ENCODE assay signal across 8 cellular contexts in the genomic region with DNA sequence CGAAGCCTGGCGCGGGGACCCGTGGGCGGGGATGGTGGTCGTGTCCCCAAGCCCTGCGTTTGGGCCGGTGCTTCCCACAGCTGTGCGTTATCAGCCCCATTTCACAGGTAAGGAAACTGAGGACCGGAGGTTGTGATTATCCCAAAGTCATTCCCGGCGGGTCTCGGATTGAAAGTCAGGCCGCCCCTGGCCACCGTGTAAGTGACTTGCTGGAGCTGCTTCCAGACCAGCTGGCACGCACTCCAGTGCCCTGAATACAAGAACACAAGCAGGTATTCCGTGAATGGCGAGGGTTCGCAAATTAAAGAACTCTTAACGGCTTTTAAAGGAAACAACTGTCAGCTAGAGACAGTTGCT. TPM values are rescaled to one million over a fixed set of nuclear protein-coding genes. Genes with fewer than 3 reads are reported as not detected.
DNase-seq lines count a peak whose midpoint lies in the region; ATAC-seq and TF ChIP-seq lines count a peak whose summit lies in the region.

No MANE protein-coding gene starts in this region.

- H3K14ac ChIP-seq in H9 (ENCODE audit: insufficient read depth, low read length), result no peak overlapping the region; the same call in 1 of the 2 replicates

- H3K79me2 ChIP-seq in H9 (ENCODE audit: insufficient read depth, low read length), result peaks cover 8% of the 10 kb centered on the region; the same call in 1 of the 2 replicates
- peaks cover 49% of the 10 kb centered on the region for H3K79me2 ChIP-seq in PC-3 (ENCODE audit: low read length)

- H4K91ac ChIP-seq in H9 (ENCODE audit: insufficient read length, low read depth, low read length), result no peak overlapping the region

- no peaks in the 10 kb centered on the region for H3K9me3 ChIP-seq in H9 (ENCODE audit: control insufficient read depth, low read depth, low read length)
- no peaks in the 10 kb centered on the region for H3K9me3 ChIP-seq in PC-3 (ENCODE audit: low read length)
- H3K9me3 ChIP-seq in muscle layer of colon (ENCODE audit: low read length), result no peaks in the 10 kb centered on the region

- H2AFZ ChIP-seq in H9 (ENCODE audit: low read length), result no peak overlapping the region
- H2AFZ ChIP-seq in PC-3 (ENCODE audit: low read length), result peak overlapping the region; percentile 75

- H3K36me3 Mint-ChIP-seq in H9 (ENCODE audit: insufficient read depth in 1 of 3, low read depth in 3 of 3), result peaks cover 0 to 16% (median 3%) of the 10 kb centered on the region in 3 experiments; a peak in 2 of 7 replicates
- peaks cover 20% of the 10 kb centered on the region for H3K36me3 Mint-ChIP-seq in effector memory CD8-positive, alpha-beta T cell (ENCODE audit: insufficient read depth)

- TF ChIP-seq CTCF in H9 (conservative IDR thresholded peaks at IDR 0.05) (no peak), PC-3 (conservative IDR thresholded peaks at IDR 0.05; ENCODE audit: low read depth, low read length) (no peak)

- no peak overlapping the region for H2AK5ac ChIP-seq in H9 (ENCODE audit: insufficient read length, low read length)

- CTCF ChIA-PET in PC-3 (lab: Charles Lee), result interaction anchor here (0.6 kb wide), 1 partner anchor 116 kb away, joined by 3 read pairs; no protein-coding TSS in a partner anchor

- H3K9me3 Mint-ChIP-seq in H9, result no peaks in the 10 kb centered on the region
- H3K9me3 Mint-ChIP-seq in effector memory CD8-positive, alpha-beta T cell, result no peaks in the 10 kb centered on the region

- H3K4me1 Mint-ChIP-seq in H9, result peaks cover 23 to 27% of the 10 kb centered on the region in 2 experiments
- H3K4me1 Mint-ChIP-seq in effector memory CD8-positive, alpha-beta T cell (ENCODE audit: low read depth in 2 of 2), result peaks cover 15 to 27% of the 10 kb centered on the region in 2 donors

- no peak overlapping the region for H2BK120ac ChIP-seq in H9 (ENCODE audit: low read depth, low read length, poor library complexity, severe bottlenecking)

- H3K27me3 ChIP-seq in H9 (ENCODE audit: insufficient read depth, low read length) (no peaks in the 10 kb centered on the region), PC-3 (ENCODE audit: low read length) (no peaks in the 10 kb centered on the region), muscle layer of colon (ENCODE audit: control insufficient read depth in 1 of 2, insufficient read depth in 2 of 2, low read length in 2 of 2) (no peaks in the 10 kb centered on the region)

- BruUV-seq in PC-3 (replicated peaks; lab: Mats Ljungman, UMichigan), result no TSS peak

- peak overlapping the region; percentile 87 to 93 for H3K4me3 Mint-ChIP-seq in H9
- peak overlapping the region; percentile 86 for H3K4me3 Mint-ChIP-seq in effector memory CD8-positive, alpha-beta T cell

- H2BK12ac ChIP-seq in H9 (ENCODE audit: insufficient read length, low read depth, low read length), result no peak overlapping the region

- H3K4me3 ChIP-seq in PC-3 (ENCODE audit: low read length) (peak overlapping the region; percentile 77), muscle layer of colon (ENCODE audit: low read depth in 1 of 2, low read length in 2 of 2) (peak overlapping the region; percentile 51 to 60)

- H4K20me1 ChIP-seq in H9 (ENCODE audit: control insufficient read depth, insufficient read depth, insufficient read length) (no peaks in the 10 kb centered on the region), PC-3 (ENCODE audit: low read length) (no peaks in the 10 kb centered on the region)

- H3K36me3 ChIP-seq in PC-3 (ENCODE audit: low read depth, low read length) (no peaks in the 10 kb centered on the region), muscle layer of colon (ENCODE audit: insufficient read depth, low read length) (no peaks in the 10 kb centered on the region)

- DNase-seq in NCI-H1092 (lab: John Stamatoyannopoulos, UW) (peak; percentile 8), NCI-H1092 treated with DMSO at 0.1 percent for 48 hours (lab: John Stamatoyannopoulos, UW) (no peak), H9 (no peak), PC-3 (peak; percentile 26), NOMO-1 treated with DMSO at 0.1 percent for 48 hours (lab: John Stamatoyannopoulos, UW; ENCODE audit: unreplicated experiment) (no peak)
- no peak for DNase-seq in effector memory CD8-positive, alpha-beta T cell

- ATAC-seq in PC-3 (peak; percentile 3; the same call in 1 of the 2 replicates), HG02610 (IDR thresholded peaks at IDR 0.05; ENCODE audit: unreplicated experiment) (no peak)
- ATAC-seq in effector memory CD8-positive, alpha-beta T cell (replicated peaks), result no peak

- peak overlapping the region; percentile 60 for H3K4me2 ChIP-seq in H9 (ENCODE audit: insufficient read depth, insufficient read length, low read length)
- H3K4me2 ChIP-seq in PC-3 (ENCODE audit: low read length), result peak overlapping the region; percentile 99

- H3T11ph ChIP-seq in H9 (ENCODE audit: low read length), result no peak overlapping the region

- no peak overlapping the region for H3K4ac ChIP-seq in H9 (ENCODE audit: low read depth, low read length)

- intact Hi-C loops in PC-3 (cut with micrococcal nuclease), result loop anchor here (1.0 kb wide), 2 partner anchors 46 to 185 kb away; no protein-coding TSS in a partner anchor

- no peak overlapping the region for H2BK20ac ChIP-seq in H9 (ENCODE audit: low read depth, low read length, poor library complexity, severe bottlenecking)

- H3K27ac ChIP-seq in H9 (ENCODE audit: insufficient read length, low read depth, low read length) (no peak overlapping the region), PC-3 (ENCODE audit: low read length) (peak overlapping the region; percentile 94), muscle layer of colon (ENCODE audit: low read depth, low read length) (peak overlapping the region; percentile 99)

- H3K27me3 Mint-ChIP-seq in H9 (ENCODE audit: low read depth), result no peaks in the 10 kb centered on the region
- H3K27me3 Mint-ChIP-seq in effector memory CD8-positive, alpha-beta T cell, result no peaks in the 10 kb centered on the region

- no CpG with 5 or more reads among the region's 20 CpGs for WGBS in H9 (ENCODE audit: extremely low coverage, insufficient read length, low lambda C conversion rate)

- peak overlapping the region; percentile 78 for H3K18ac ChIP-seq in H9 (ENCODE audit: insufficient read length, low read depth, low read length)

- no peak overlapping the region for H2BK15ac ChIP-seq in H9 (ENCODE audit: low read depth, low read length)

- H4K8ac ChIP-seq in H9 (replicated peaks; ENCODE audit: insufficient read length, low read depth, low read length), result no peak overlapping the region

- no peaks in the 10 kb centered on the region for H3F3A ChIP-seq in PC-3 (ENCODE audit: low read length, unreplicated experiment)

- POLR2A ChIA-PET in PC-3 (lab: Charles Lee; ENCODE audit: unreplicated experiment), result interaction anchor here (0.5 kb wide), 2 partner anchors 16 to 304 kb away, joined by 3 to 11 read pairs; no protein-coding TSS in a partner anchor

- no peaks in the 10 kb centered on the region for H3K9me2 ChIP-seq in PC-3 (replicated peaks; ENCODE audit: low read length)

- H3K27ac Mint-ChIP-seq in H9, result peak overlapping the region in 2 of 3 experiments; percentile 81 to 87; a peak in 4 of 7 replicates
- H3K27ac Mint-ChIP-seq in effector memory CD8-positive, alpha-beta T cell, result peak overlapping the region; percentile 91 to 92

- H3K9ac ChIP-seq in H9 (ENCODE audit: extremely low read depth, insufficient read length, low read length) (peak overlapping the region; percentile 75), PC-3 (ENCODE audit: low read length) (peak overlapping the region; percentile 100), muscle layer of colon (ENCODE audit: low read length) (peak overlapping the region; percentile 84)

- H4K5ac ChIP-seq in H9 (ENCODE audit: insufficient read length, low read depth, low read length), result no peak overlapping the region

- H3K4me1 ChIP-seq in H9 (ENCODE audit: insufficient read depth, low read length) (no peaks in the 10 kb centered on the region; the same call in 1 of the 2 replicates), PC-3 (ENCODE audit: insufficient read depth, low read length) (peaks cover 12% of the 10 kb centered on the region), muscle layer of colon (ENCODE audit: insufficient read depth, low read length) (peaks cover 17% of the 10 kb centered on the region)

- H3K23me2 ChIP-seq in H9 (ENCODE audit: insufficient read length, low read depth, low read length, poor library complexity, severe bottlenecking), result peaks cover 10% of the 10 kb centered on the region

- H3K79me1 ChIP-seq in H9 (ENCODE audit: insufficient read depth, low read depth, low read length, poor library complexity, severe bottlenecking), result no peaks in the 10 kb centered on the region

- H2BK5ac ChIP-seq in H9 (ENCODE audit: insufficient read length, low read length), result no peak overlapping the region

- H3K23ac ChIP-seq in H9 (ENCODE audit: insufficient read length, low read depth, low read length), result no peak overlapping the region

- no peak overlapping the region for H3K56ac ChIP-seq in H9 (ENCODE audit: insufficient read length, low read depth, low read length)

RNA-seq across cellular contexts. Expression of a gene that starts 0.7 kb away (rescaled TPM):
- total RNA-seq in H9 (2021) (25.3 and 29.0 TPM in 2 replicates), PC-3 (2014; rRNA removed) (7.9 and 12.8 TPM in 2 replicates)

RNA-seq across cellular contexts. Expression of a gene that starts 46.5 kb away (rescaled TPM):
- total RNA-seq in H9 (2021) (59.0 and 60.5 TPM in 2 replicates), PC-3 (2014; rRNA removed) (46.3 and 47.3 TPM in 2 replicates)

Comparison
In these comparisons a context has a peak if more than half of its experiments do, and no peak if none do; other contexts are left out.
1. DNase-seq: peak in NCI-H1092 (single experiment) and PC-3 (single experiment); none in NCI-H1092 treated with DMSO at 0.1 percent for 48 hours (single experiment), H9 (single experiment), effector memory CD8-positive, alpha-beta T cell (0 of 3) and NOMO-1 treated with DMSO at 0.1 percent for 48 hours (single experiment).
2. Peak in every context shown above with its lines, with median percentiles within 50 percentile points of each other: H3K9ac ChIP-seq.